In genomic region chr2:62783679-62784078, GRCh38 we compare ENCODE assay signal across 15 cellular contexts.
DNase-seq lines count a peak whose midpoint lies in the region; ATAC-seq, FAIRE-seq and TF ChIP-seq lines count a peak whose summit lies in the region.
"Had no signal": no experiment of that assay in that cellular context is flagged by ENCODE, and none has a peak within 500 bp of the region (broad histone marks: within the 10 kb centered on the region; RNA-seq: fewer than 3 reads in every experiment).

No MANE protein-coding gene starts in this region.

- peaks cover 55% of the 10 kb centered on the region for H3K4me1 ChIP-seq in A549

- POLR2A ChIA-PET in A549 (lab: Yijun Ruan, JAX) = no interaction called here
- POLR2A ChIA-PET in RWPE1 (lab: Yijun Ruan, JAX; ENCODE audit: low non-redundant PET) = no interaction called here

- no peak for TF ChIP-seq RAD21 in A549 (conservative IDR thresholded peaks at IDR 0.05 in 1 of 2, IDR thresholded peaks at IDR 0.05 in 1 of 2)

- no peak overlapping the region for H3K27ac ChIP-seq in A549
- H3K27ac ChIP-seq in RWPE1 = peak overlapping the region; percentile 16; the same call in 1 of the 2 replicates
- H3K27ac ChIP-seq: BLaER1 treated with 17β-estradiol and CSF1 and Interleukin-3, amounts not matched to agents 10 nM and 100 nM had no signal

- TF ChIP-seq CTCF in A549 (IDR thresholded peaks at IDR 0.05) (no peak), RWPE1 (conservative IDR thresholded peaks at IDR 0.05; ENCODE audit: low read depth) (no peak)

- ATAC-seq in A549 = no peak
- ATAC-seq: CD8-positive, alpha-beta T cell; GM12878; HCT116 had no signal

- CTCF ChIA-PET in A549 (lab: Yijun Ruan, JAX) = interaction anchor here (1.3 kb wide), 1 partner anchor 8 kb away, joined by 4 read pairs; no protein-coding TSS in a partner anchor
- CTCF ChIA-PET in RWPE1 (lab: Yijun Ruan, JAX) = no interaction called here

- FAIRE-seq in A549 (lab: Jason Lieb, UNC) = no peak
- FAIRE-seq: GM12878 had no signal

- no peak overlapping the region for H3K4me2 ChIP-seq in A549
- H3K4me2 ChIP-seq: BLaER1 treated with 17β-estradiol and CSF1 and Interleukin-3, amounts not matched to agents 10 nM and 100 nM had no signal

- H3K4me3 ChIP-seq in A549 = no peak overlapping the region
- H3K4me3 ChIP-seq: GM12878 had no signal

- DNase-seq in A549 (ENCODE audit: low read depth in 1 of 2, low spot score in 1 of 2) (no peak), Ammon's horn (ENCODE audit: low spot score) (peak; percentile 9), RWPE1 (ENCODE audit: low spot score) (no peak), medulla oblongata (ENCODE audit: extremely low spot score) (peak; percentile 11), activated gamma-delta T cell treated with Interleukin-2 at 50 U/mL for 16 hours (no peak), HT-29 (ENCODE audit: low spot score) (no peak)
- DNase-seq: Calu3; CD8-positive, alpha-beta T cell; DMS79 treated with DMSO at 0.1 percent for 48 hours; EL; GOT3; H7 had no signal

- TF ChIP-seq EP300 in A549 (IDR thresholded peaks at IDR 0.05) = no peak

- peaks cover 18% of the 10 kb centered on the region for H3K9me3 ChIP-seq in A549

- TF ChIP-seq POLR2A in A549 (IDR thresholded peaks at IDR 0.05; ENCODE audit: low read length) = no peak

TF ChIP-seq in A549, 52 proteins besides CTCF, POLR2A, EP300 and RAD21:
- TF ChIP-seq ZFP36 (IDR thresholded peaks at IDR 0.05; ENCODE audit: borderline replicate concordance, partially characterized antibody) = peak; percentile 11
- TF ChIP-seq HEYL (CRISPR knock-in tag; IDR thresholded peaks at IDR 0.05) = no peak
- TF ChIP-seq ZSCAN20 (CRISPR knock-in tag; IDR thresholded peaks at IDR 0.05) = no peak

Comparison
In these comparisons a context has a peak if more than half of its experiments do, and no peak if none do; other contexts are left out.
1. DNase-seq: peak in Ammon's horn (single experiment) and medulla oblongata (single experiment); none in A549 (0 of 2), RWPE1 (single experiment), activated gamma-delta T cell treated with Interleukin-2 at 50 U/mL for 16 hours (single experiment) and HT-29 (single experiment).